In genomic region chrX:2756534-2756933, GRCh38 we compare ENCODE assay signal across 17 cellular contexts.
"Had no signal": no experiment of that assay in that cellular context is flagged by ENCODE, and none has a peak within 500 bp of the region (broad histone marks: within the 10 kb centered on the region; RNA-seq: fewer than 3 reads in every experiment).

No MANE protein-coding gene starts in this region.

- H3K27me3 ChIP-seq: esophagus muscularis mucosa, gastroesophageal sphincter, left lung, neural progenitor cell, pancreas had no signal

- DNase-seq: effector memory CD8-positive, alpha-beta T cell; glutamatergic neuron; islet precursor cell; left lung; lower lobe of right lung; natural killer cell; nucleus accumbens; pancreas; right cardiac atrium; stimulated activated CD4-positive, alpha-beta T cell treated with anti-CD3 and anti-CD28 coated beads, Interleukin-2, amount 100 ng/mL, for 48 hours; stimulated activated naive CD4-positive, alpha-beta T cell treated with Interleukin-2 at 50 U/mL for 16 hours; trophoblast cell had no signal

- ATAC-seq: effector memory CD8-positive, alpha-beta T cell; gastroesophageal sphincter; left lung; lower lobe of right lung; natural killer cell; pancreas; right cardiac atrium had no signal

- H3K9ac ChIP-seq: neural progenitor cell had no signal

- H3K27ac ChIP-seq: epithelial cell of prostate, esophagus muscularis mucosa, gastroesophageal sphincter, left lung, lower lobe of right lung, neural progenitor cell, pancreas had no signal

- H3K36me3 ChIP-seq: esophagus muscularis mucosa, gastroesophageal sphincter, left lung, lower lobe of right lung, neural progenitor cell, pancreas had no signal

- H3K4me1 ChIP-seq: esophagus muscularis mucosa, gastroesophageal sphincter, left lung, lower lobe of right lung, neural progenitor cell, pancreas had no signal

- H3K9me3 ChIP-seq: esophagus muscularis mucosa, gastroesophageal sphincter, left lung, lower lobe of right lung, pancreas had no signal

- FAIRE-seq: pancreas had no signal

- H3K4me2 ChIP-seq: neural progenitor cell, smooth muscle cell had no signal

- H2AFZ ChIP-seq: neural progenitor cell had no signal

- H3K4me3 ChIP-seq: esophagus muscularis mucosa, gastroesophageal sphincter, left lung, lower lobe of right lung, neural progenitor cell, pancreas, smooth muscle cell had no signal
